ENCODE assay signal across 11 cellular contexts in the genomic region with DNA sequence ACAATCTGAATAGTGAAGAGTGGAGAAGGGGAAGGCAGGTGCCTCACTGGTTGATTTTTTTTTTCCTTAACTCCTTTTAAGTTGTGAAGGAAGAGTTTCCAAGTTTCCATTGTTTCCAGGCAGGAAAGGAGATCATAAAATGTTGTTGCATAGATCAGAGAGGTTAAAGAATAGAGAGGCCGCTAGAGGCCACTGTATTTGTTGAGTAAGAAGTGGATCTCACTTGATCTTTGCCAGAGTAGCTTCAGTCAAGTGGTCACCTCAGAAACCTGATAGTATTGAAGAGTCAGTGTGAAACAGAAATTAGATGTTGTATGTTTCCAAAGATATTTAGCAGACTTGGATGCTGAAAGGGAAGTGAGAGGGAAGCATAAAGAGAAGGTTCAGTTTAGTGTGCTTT. TPM values are rescaled to one million over a fixed set of nuclear protein-coding genes. Genes with fewer than 3 reads are reported as not detected.
DNase-seq lines count a peak whose midpoint lies in the region; ATAC-seq and TF ChIP-seq lines count a peak whose summit lies in the region.
"Had no signal": no experiment of that assay in that cellular context is flagged by ENCODE, and none has a peak within 500 bp of the region (broad histone marks: within the 10 kb centered on the region; RNA-seq: fewer than 3 reads in every experiment).

No MANE protein-coding gene starts in this region.

- ATAC-seq in GM21737 (IDR thresholded peaks at IDR 0.05; ENCODE audit: unreplicated experiment): no peak
- no peak for ATAC-seq in GM21526 (IDR thresholded peaks at IDR 0.05; ENCODE audit: low FRiP score, unreplicated experiment)
- ATAC-seq: mucosa of descending colon had no signal

- DNase-seq in HFFc6 (no peak), NCI-H526 (lab: John Stamatoyannopoulos, UW) (peak; percentile 23 to 43), chondrocyte (ENCODE audit: low spot score) (no peak), pons (ENCODE audit: low spot score) (peak; percentile 40), retina (no peak)
- DNase-seq: DND-41, hippocampal formation had no signal

- H3K9me3 Mint-ChIP-seq in HFFc6 (peaks cover 5% of the 10 kb centered on the region; the same call in 1 of the 2 replicates), chondrocyte (ENCODE audit: low read depth) (no peaks in the 10 kb centered on the region)

- H3K4me1 Mint-ChIP-seq in HFFc6 (ENCODE audit: low read depth) (no peaks in the 10 kb centered on the region), chondrocyte (ENCODE audit: low read depth) (no peaks in the 10 kb centered on the region)

- TF ChIP-seq CTCF in HFFc6 (IDR thresholded peaks at IDR 0.05) (peak; percentile 33; the same call in 1 of the 2 replicates), chondrocyte (IDR thresholded peaks at IDR 0.05) (peak; percentile 58)

- H3K36me3 Mint-ChIP-seq in HFFc6 (ENCODE audit: low read depth) (no peaks in the 10 kb centered on the region), chondrocyte (ENCODE audit: low read depth) (no peaks in the 10 kb centered on the region)

- H3K27ac Mint-ChIP-seq in HFFc6 (no peak overlapping the region), chondrocyte (ENCODE audit: unreplicated experiment) (no peak overlapping the region)

- H3K27me3 Mint-ChIP-seq in HFFc6 (ENCODE audit: insufficient read depth) (no peaks in the 10 kb centered on the region; the same call in 1 of the 2 replicates), chondrocyte (ENCODE audit: low read depth) (peaks cover 11% of the 10 kb centered on the region)

- H3K4me3 Mint-ChIP-seq in HFFc6: no peak overlapping the region
- no peak overlapping the region for H3K4me3 Mint-ChIP-seq in chondrocyte (ENCODE audit: unreplicated experiment)

RNA-seq across cellular contexts. Expression of a gene that starts 17.6 kb away (rescaled TPM):
- not detected for total RNA-seq in HFFc6 (2021; fragmentation: NEBNext Ultra II Directional; extraction: Animal tissue kit (Norgen Biotek cat#: 25700))
- total RNA-seq in chondrocyte: not detected in 3 replicates
- total RNA-seq: T-helper 2 cell treated with Interferon-gamma antibody and Interleukin-4, amounts not matched to agents 100 ng/mL and 5 ng/mL, for 36 hours had no signal

Comparison
In these comparisons a context has a peak if more than half of its experiments do, and no peak if none do; other contexts are left out.
1. DNase-seq: peak in NCI-H526 (2 of 2) and pons (single experiment); none in HFFc6 (single experiment), chondrocyte (single experiment) and retina (single experiment).